8 cellular contexts compared by ENCODE assay signal in genomic region chr3:183285828-183286457, GRCh38. TPM values are rescaled to one million over a fixed set of nuclear protein-coding genes. Genes with fewer than 3 reads are reported as not detected.
DNase-seq lines count a peak whose midpoint lies in the region; ATAC-seq and TF ChIP-seq lines count a peak whose summit lies in the region.

No MANE protein-coding gene starts in this region.

- H3K36me3 ChIP-seq in urinary bladder (ENCODE audit: insufficient read depth): no peaks in the 10 kb centered on the region

- TSS peak; percentile 93 for BruUV-seq in Calu3 (replicated peaks; lab: Mats Ljungman, UMichigan)

- H3K27ac Mint-ChIP-seq in Calu3 (ENCODE audit: unreplicated experiment): peak overlapping the region; percentile 94

- H3K27me3 Mint-ChIP-seq in Calu3 (ENCODE audit: unreplicated experiment): no peaks in the 10 kb centered on the region

- no peak for TF ChIP-seq CTCF in Calu3 (IDR thresholded peaks at IDR 0.05; ENCODE audit: unreplicated experiment)

- ATAC-seq in GM21381 (IDR thresholded peaks at IDR 0.05; ENCODE audit: unreplicated experiment): peak; percentile 95

- H3K9me3 Mint-ChIP-seq in Calu3 (ENCODE audit: low read depth, unreplicated experiment): no peaks in the 10 kb centered on the region

- peak; percentile 98 for DNase-seq in Calu3
- peak; percentile 100 for DNase-seq in HT1080 (ENCODE audit: low read depth)
- DNase-seq in SHP77 treated with DMSO at 0.1 percent for 48 hours (lab: John Stamatoyannopoulos, UW): peak; percentile 94
- DNase-seq in activated naive CD4-positive, alpha-beta T cell treated with Interleukin-2 at 50 U/mL for 16 hours: peak; percentile 94
- peak; percentile 55 for DNase-seq in globus pallidus (ENCODE audit: low spot score)
- DNase-seq in pulmonary artery endothelial cell (ENCODE audit: low read depth, low spot score): peak; percentile 97

- WGBS in urinary bladder: 27% methylated on average over 10 of the region's 10 CpGs

- H3K27ac ChIP-seq in urinary bladder (ENCODE audit: low read depth): peak overlapping the region; percentile 35

- no peak overlapping the region for H3K4me3 ChIP-seq in urinary bladder (ENCODE audit: low read depth, low read length)

- CTCF ChIA-PET in Calu3 (lab: Charles Lee): interaction anchor here (0.6 to 3.0 kb wide), 19 partner anchors 11 to 934 kb away, joined by 3 to 25 read pairs (median 4); partner anchors contain the start of gene B3GNT5

- H3K36me3 Mint-ChIP-seq in Calu3 (ENCODE audit: insufficient read depth, unreplicated experiment): peaks cover 24% of the 10 kb centered on the region

- peaks cover 4% of the 10 kb centered on the region for H3K4me1 ChIP-seq in urinary bladder (ENCODE audit: insufficient read depth)

- intact Hi-C loops in Calu3 (cut with micrococcal nuclease; ENCODE audit: unreplicated experiment): no loop called here

- peak overlapping the region; percentile 44 for H3K4me3 Mint-ChIP-seq in Calu3 (ENCODE audit: low read depth, unreplicated experiment)

- peaks cover 53% of the 10 kb centered on the region for H3K4me1 Mint-ChIP-seq in Calu3 (ENCODE audit: low read depth, unreplicated experiment)

RNA-seq across cellular contexts. Expression of gene B3GNT5, which starts 32.9 kb away (rescaled TPM):
- total RNA-seq in Calu3 (2022): 42.9 and 43.6 TPM in 2 replicates
- 21.6 and 22.5 TPM in 2 replicates for total RNA-seq in HT1080 (2014; rRNA removed; shearing (Covaris generic))
- polyA plus RNA-seq in HT1080 (2015; cell fraction: cytosol; rRNA removed): 47.9 and 66.2 TPM in 2 replicates
- polyA plus RNA-seq in HT1080 (2015; cell fraction: nucleus; rRNA removed): 30.3 and 31.2 TPM in 2 replicates
- 23.3 and 24.9 TPM in 2 replicates for total RNA-seq in pulmonary artery endothelial cell
- 18.3 TPM for total RNA-seq in urinary bladder
- 4.3 TPM for polyA plus RNA-seq in urinary bladder
